Comparison of ENCODE assay signal across 26 cellular contexts in the genomic region with DNA sequence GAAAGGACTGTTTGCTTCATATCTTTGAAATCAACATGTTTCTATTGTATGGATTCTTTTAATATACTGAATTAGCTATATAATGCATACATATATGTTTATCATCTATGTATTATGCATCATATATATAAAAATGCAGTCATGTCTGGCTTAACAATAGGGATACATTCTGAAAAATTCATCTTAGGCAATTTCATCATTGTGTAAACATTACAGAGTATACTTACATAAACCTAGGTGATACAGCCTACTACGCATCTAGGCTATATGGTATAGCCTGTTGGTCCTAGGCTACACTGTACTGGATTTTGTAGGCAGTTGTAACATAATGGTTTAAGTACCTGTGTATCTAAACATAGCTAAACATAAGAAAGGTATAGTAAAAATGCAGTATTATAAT. TPM values are rescaled to one million over a fixed set of nuclear protein-coding genes. Genes with fewer than 3 reads are reported as not detected.
"Had no signal": no experiment of that assay in that cellular context is flagged by ENCODE, and none has a peak within 500 bp of the region (broad histone marks: within the 10 kb centered on the region; RNA-seq: fewer than 3 reads in every experiment).

No MANE protein-coding gene starts in this region.

- DNase-seq: Kasumi-1, MM.1S, NCI-H1092 treated with DMSO at 0.1 percent for 48 hours, NCI-H1436, NCI-H187, NCI-H2029, NCI-H2081 treated with DMSO at 0.1 percent for 48 hours, NCI-H2171, NCI-H226, NCI-H446, NCI-H510A, NCI-H524 treated with DMSO at 0.1 percent for 48 hours, NCI-H69, NCI-H774, PC-9, Peyer's patch, Right ventricle myocardium superior, SIG-M5 had no signal

- H3K4me3 ChIP-seq: K562, PC-9, Peyer's patch, SJSA1, SK-N-MC had no signal

- H2AFZ ChIP-seq: PC-9 had no signal

- H3K4me1 ChIP-seq: Peyer's patch, SJSA1 had no signal

- H3K9ac ChIP-seq: KMS-11 had no signal

- FAIRE-seq: K562 had no signal

- H3K27me3 ChIP-seq: Peyer's patch, SJSA1 had no signal

- H3K4me2 ChIP-seq: KMS-11, PC-9 had no signal

- ATAC-seq: K562 had no signal

- H3K9me3 ChIP-seq: Peyer's patch, SJSA1 had no signal

- H3K27ac ChIP-seq: KMS-11, PC-9, Peyer's patch, SJSA1, SK-N-MC had no signal

RNA-seq across cellular contexts. Expression of a gene that starts 27.6 kb away (rescaled TPM):
- total RNA-seq: HT-29, K562, M059J, PC-9, Peyer's patch, Right ventricle myocardium superior, RPMI7951, SJSA1 had no signal
- polyA plus RNA-seq: IgD-negative memory B cell, K562 had no signal
